1 cellular context compared by ENCODE assay signal in genomic region chr16:68386628-68387027, GRCh38.
TF ChIP-seq lines count a peak whose summit lies in the region.

No MANE protein-coding gene starts in this region.

TF ChIP-seq in H1, 55 proteins besides CTCF, POLR2A, EP300 and RAD21:
- TF ChIP-seq ASH2L (IDR thresholded peaks at IDR 0.05; ENCODE audit: low read length): no peak
- no peak for TF ChIP-seq POLR2AphosphoS5 (IDR thresholded peaks at IDR 0.05; ENCODE audit: low read depth, low read length)
- TF ChIP-seq GABPA (IDR thresholded peaks at IDR 0.05; ENCODE audit: borderline replicate concordance, insufficient read depth, low read length): no peak
- TF ChIP-seq SUZ12 (IDR thresholded peaks at IDR 0.05; ENCODE audit: low read length): no peak
- no peak for TF ChIP-seq NRF1 (IDR thresholded peaks at IDR 0.05; ENCODE audit: low read depth, low read length)
TF ChIP-seq in H1: peak in this region for 0.
